25 cellular contexts compared by ENCODE assay signal in genomic region chr2:241904791-241905710, GRCh38. TPM values are rescaled to one million over a fixed set of nuclear protein-coding genes. Genes with fewer than 3 reads are reported as not detected.
A peak's percentile ranks its signal among the peaks of the same experiment; 100 is the strongest.
DNase-seq lines count a peak whose midpoint lies in the region; ATAC-seq and TF ChIP-seq lines count a peak whose summit lies in the region.
"Had no signal": no experiment of that assay in that cellular context is flagged by ENCODE, and none has a peak within 500 bp of the region (broad histone marks: within the 10 kb centered on the region; RNA-seq: fewer than 3 reads in every experiment).

No MANE protein-coding gene starts in this region.

- peaks cover 15% of the 10 kb centered on the region for H3K27me3 Mint-ChIP-seq in activated naive CD4-positive, alpha-beta T cell treated with anti-CD3 and anti-CD28 coated beads, Interleukin-2, amount 10 ng/mL, durations not matched to agents 7 days and 5 days
- H3K27me3 Mint-ChIP-seq: activated naive CD8-positive, alpha-beta T cell; central memory CD8-positive, alpha-beta T cell; memory B cell had no signal

- no peak for TF ChIP-seq POLR2A in upper lobe of left lung (IDR thresholded peaks at IDR 0.05)

- no peak for TF ChIP-seq CTCF in lower lobe of right lung (IDR thresholded peaks at IDR 0.05)
- TF ChIP-seq CTCF in upper lobe of left lung (IDR thresholded peaks at IDR 0.05) = no peak

- no peak for ATAC-seq in activated naive CD4-positive, alpha-beta T cell treated with anti-CD3 and anti-CD28 coated beads, Interleukin-2, amount 50 U/mL, for 72 hours
- ATAC-seq in lower lobe of right lung (no peak), upper lobe of left lung (ENCODE audit: low FRiP score in 2 of 2) (no peak), GM19455 (IDR thresholded peaks at IDR 0.05; ENCODE audit: unreplicated experiment) (no peak)
- ATAC-seq: heart left ventricle had no signal

- H3K4me3 ChIP-seq in lower lobe of right lung (no peak overlapping the region), upper lobe of left lung (no peak overlapping the region)
- H3K4me3 ChIP-seq: heart left ventricle, smooth muscle cell, testis had no signal

- peak in 1 of 2 donors; percentile 47 for DNase-seq in activated naive CD4-positive, alpha-beta T cell treated with anti-CD3 and anti-CD28 coated beads, Interleukin-2, amount 50 U/mL, for 72 hours (ENCODE audit: low spot score in 2 of 2)
- no peak for DNase-seq in activated naive CD4-positive, alpha-beta T cell treated with anti-CD3 and anti-CD28 coated beads, Interleukin-2, amount 10 ng/mL, durations not matched to agents 7 days and 5 days
- DNase-seq in NCI-H69 (lab: John Stamatoyannopoulos, UW) (peak; percentile 45), lower lobe of right lung (peak; percentile 30), upper lobe of left lung (peak; percentile 4 to 60), GM19238 (ENCODE audit: insufficient read length, low spot score) (no peak), superior temporal gyrus (ENCODE audit: extremely low spot score) (no peak)
- DNase-seq: activated CD4-positive, alpha-beta T cell treated with anti-CD3 and anti-CD28 coated beads for 48 hours; IMR-90; NCI-H1048; NCI-H2029 treated with DMSO at 0.1 percent for 48 hours; NCI-H510A treated with DMSO at 0.1 percent for 48 hours; nucleus accumbens; SHP77 treated with DMSO at 0.1 percent for 48 hours; testis had no signal

- CTCF ChIA-PET in activated naive CD4-positive, alpha-beta T cell treated with anti-CD3 and anti-CD28 coated beads, Interleukin-2, amount 10 ng/mL, durations not matched to agents 7 days and 5 days (lab: Charles Lee) = no interaction called here

- H3K9me3 ChIP-seq in lower lobe of right lung (no peaks in the 10 kb centered on the region), upper lobe of left lung (no peaks in the 10 kb centered on the region)
- H3K9me3 ChIP-seq: heart left ventricle, testis had no signal

- intact Hi-C loops in lower lobe of right lung (cut with DNase I) = no loop called here

- no peaks in the 10 kb centered on the region for H3K9me3 Mint-ChIP-seq in activated naive CD4-positive, alpha-beta T cell treated with anti-CD3 and anti-CD28 coated beads, Interleukin-2, amount 50 U/mL, for 72 hours
- H3K9me3 Mint-ChIP-seq in activated naive CD4-positive, alpha-beta T cell treated with anti-CD3 and anti-CD28 coated beads, Interleukin-2, amount 10 ng/mL, durations not matched to agents 7 days and 5 days = no peaks in the 10 kb centered on the region
- H3K9me3 Mint-ChIP-seq: central memory CD8-positive, alpha-beta T cell; memory B cell had no signal

- no peak for TF ChIP-seq EP300 in upper lobe of left lung (IDR thresholded peaks at IDR 0.05)

- H3K4me1 Mint-ChIP-seq in activated naive CD4-positive, alpha-beta T cell treated with anti-CD3 and anti-CD28 coated beads, Interleukin-2, amount 10 ng/mL, durations not matched to agents 7 days and 5 days = peaks cover 2% of the 10 kb centered on the region

- H3K36me3 ChIP-seq in lower lobe of right lung (no peaks in the 10 kb centered on the region), upper lobe of left lung (no peaks in the 10 kb centered on the region)
- H3K36me3 ChIP-seq: heart left ventricle had no signal

- H3K27ac ChIP-seq in lower lobe of right lung = no peak overlapping the region
- H3K27ac ChIP-seq in upper lobe of left lung = no peak overlapping the region
- H3K27ac ChIP-seq: C4-2B, heart left ventricle had no signal

- H3K27me3 ChIP-seq in lower lobe of right lung (ENCODE audit: low read depth) (no peaks in the 10 kb centered on the region), upper lobe of left lung (no peaks in the 10 kb centered on the region)
- H3K27me3 ChIP-seq: testis had no signal

- H3K27ac Mint-ChIP-seq in activated naive CD4-positive, alpha-beta T cell treated with anti-CD3 and anti-CD28 coated beads, Interleukin-2, amount 50 U/mL, for 72 hours = peak overlapping the region; percentile 22 to 57
- H3K27ac Mint-ChIP-seq in activated naive CD4-positive, alpha-beta T cell treated with anti-CD3 and anti-CD28 coated beads, Interleukin-2, amount 10 ng/mL, durations not matched to agents 7 days and 5 days = no peak overlapping the region
- H3K27ac Mint-ChIP-seq: activated naive CD8-positive, alpha-beta T cell; memory B cell had no signal

- WGBS in upper lobe of left lung, 2 donors = 90 to 91% methylated on average over 19 to 29 of the region's 29 CpGs

- no peaks in the 10 kb centered on the region for H3K36me3 Mint-ChIP-seq in activated naive CD4-positive, alpha-beta T cell treated with anti-CD3 and anti-CD28 coated beads, Interleukin-2, amount 50 U/mL, for 72 hours
- no peaks in the 10 kb centered on the region for H3K36me3 Mint-ChIP-seq in activated naive CD4-positive, alpha-beta T cell treated with anti-CD3 and anti-CD28 coated beads, Interleukin-2, amount 10 ng/mL, durations not matched to agents 7 days and 5 days
- H3K36me3 Mint-ChIP-seq: activated naive CD8-positive, alpha-beta T cell had no signal

- H3K4me1 ChIP-seq in lower lobe of right lung (peaks cover 3% of the 10 kb centered on the region), upper lobe of left lung (peaks cover 0 to 15% (median 5%) of the 10 kb centered on the region in 4 donors)

- no peak overlapping the region for H3K4me3 Mint-ChIP-seq in activated naive CD4-positive, alpha-beta T cell treated with anti-CD3 and anti-CD28 coated beads, Interleukin-2, amount 10 ng/mL, durations not matched to agents 7 days and 5 days
- H3K4me3 Mint-ChIP-seq: activated naive CD8-positive, alpha-beta T cell; central memory CD8-positive, alpha-beta T cell; memory B cell had no signal

RNA-seq across cellular contexts. Expression of gene RTP5, which starts 35.5 kb away (rescaled TPM):
- total RNA-seq in activated naive CD4-positive, alpha-beta T cell treated with anti-CD3 and anti-CD28 coated beads, Interleukin-2, amount 50 U/mL, for 72 hours = under 1 TPM in 1 of 2 donors, not detected in 1; 0.09 TPM
- total RNA-seq in lower lobe of right lung = not detected
- total RNA-seq in upper lobe of left lung = 1 to 10 TPM in 2 of 6 donors, under 1 TPM in 3, not detected in 1; 0.14 to 2.1 (median 0.69) TPM
- total RNA-seq: epithelial cell of proximal tubule, heart left ventricle, IMR-90, renal cortical epithelial cell, smooth muscle cell had no signal

RNA-seq across cellular contexts. Expression of gene PDCD1, which starts 46.4 kb away (rescaled TPM):
- 10 to 100 TPM; 22.5 to 25.4 TPM for total RNA-seq in activated naive CD4-positive, alpha-beta T cell treated with anti-CD3 and anti-CD28 coated beads, Interleukin-2, amount 50 U/mL, for 72 hours
- total RNA-seq in lower lobe of right lung (1.4 TPM), upper lobe of left lung (1 to 10 TPM in 2 of 6 donors, under 1 TPM in 3, not detected in 1; 0.49 to 4.2 (median 0.91) TPM)
- total RNA-seq: IMR-90, myocyte, smooth muscle cell had no signal

Comparison
In these comparisons a context has a peak if more than half of its experiments do, and no peak if none do; other contexts are left out.
1. DNase-seq: peak in NCI-H69 (single experiment), lower lobe of right lung (single experiment) and upper lobe of left lung (2 of 2); none in activated naive CD4-positive, alpha-beta T cell treated with anti-CD3 and anti-CD28 coated beads, Interleukin-2, amount 10 ng/mL, durations not matched to agents 7 days and 5 days (single experiment), GM19238 (single experiment) and superior temporal gyrus (single experiment).